14 cellular contexts compared by ENCODE assay signal in genomic region chr11:110367571-110367970, GRCh38.
A peak's percentile ranks its signal among the peaks of the same experiment; 100 is the strongest.
DNase-seq lines count a peak whose midpoint lies in the region; ATAC-seq, FAIRE-seq and TF ChIP-seq lines count a peak whose summit lies in the region.
"Had no signal": no experiment of that assay in that cellular context is flagged by ENCODE, and none has a peak within 500 bp of the region (broad histone marks: within the 10 kb centered on the region; RNA-seq: fewer than 3 reads in every experiment).

No MANE protein-coding gene starts in this region.

- no peak overlapping the region for H3K4me3 Mint-ChIP-seq in T-helper 2 cell treated with Interferon-gamma antibody and Interleukin-4, amounts not matched to agents 5 μg/mL and 100 μg/mL, for 36 hours
- H3K4me3 Mint-ChIP-seq: activated naive CD8-positive, alpha-beta T cell treated with anti-CD3 and anti-CD28 coated beads, Interleukin-2, amount 10 ng/mL, durations not matched to agents 7 days and 5 days had no signal

- H3K9me3 ChIP-seq in AG04450 (ENCODE audit: control insufficient read depth, insufficient read depth, low read length) (no peaks in the 10 kb centered on the region), HEK293 (ENCODE audit: control insufficient read depth, insufficient read depth, low read depth, low read length) (no peaks in the 10 kb centered on the region)
- H3K9me3 ChIP-seq: thoracic aorta had no signal

- DNase-seq in AG04450 (ENCODE audit: low read depth, low spot score) (no peak), 8988T (no peak), NCI-H1048 (lab: John Stamatoyannopoulos, UW) (no peak), brain microvascular endothelial cell (no peak)
- DNase-seq in T-helper 2 cell treated with Interferon-gamma antibody and Interleukin-4, amounts not matched to agents 5 μg/mL and 100 μg/mL, for 36 hours (ENCODE audit: low spot score) = no peak
- DNase-seq: activated naive CD8-positive, alpha-beta T cell treated with anti-CD3 and anti-CD28 coated beads, Interleukin-2, amount 10 ng/mL, durations not matched to agents 7 days and 5 days; GOT3; islet precursor cell; NCI-H1436 treated with DMSO at 0.1 percent for 48 hours had no signal

- H3K27me3 ChIP-seq in AG04450 (ENCODE audit: control insufficient read depth, insufficient read depth, low read length) (no peaks in the 10 kb centered on the region), brain microvascular endothelial cell (replicated peaks) (no peaks in the 10 kb centered on the region)

- CTCF ChIA-PET in AG04450 (lab: Charles Lee) (interaction anchor here (1.0 to 2.5 kb wide), 5 partner anchors 9 to 179 kb away, joined by 3 to 31 read pairs (median 4); no protein-coding TSS in a partner anchor), HEK293 (lab: Yijun Ruan, JAX) (interaction anchor here (0.6 to 3.2 kb wide), 15 partner anchors 8 to 308 kb away, joined by 3 to 55 read pairs (median 3); no protein-coding TSS in a partner anchor)

- no peaks in the 10 kb centered on the region for H3K27me3 Mint-ChIP-seq in T-helper 2 cell treated with Interferon-gamma antibody and Interleukin-4, amounts not matched to agents 5 μg/mL and 100 μg/mL, for 36 hours (ENCODE audit: low read depth)
- H3K27me3 Mint-ChIP-seq: activated naive CD8-positive, alpha-beta T cell treated with anti-CD3 and anti-CD28 coated beads, Interleukin-2, amount 10 ng/mL, durations not matched to agents 7 days and 5 days had no signal

- H3K27ac Mint-ChIP-seq in T-helper 2 cell treated with Interferon-gamma antibody and Interleukin-4, amounts not matched to agents 5 μg/mL and 100 μg/mL, for 36 hours = no peak overlapping the region
- H3K27ac Mint-ChIP-seq: activated naive CD8-positive, alpha-beta T cell treated with anti-CD3 and anti-CD28 coated beads, Interleukin-2, amount 10 ng/mL, durations not matched to agents 7 days and 5 days had no signal

- H3K4me1 Mint-ChIP-seq in T-helper 2 cell treated with Interferon-gamma antibody and Interleukin-4, amounts not matched to agents 5 μg/mL and 100 μg/mL, for 36 hours (ENCODE audit: low read depth) = peaks cover 14% of the 10 kb centered on the region

- no peaks in the 10 kb centered on the region for H3K4me1 ChIP-seq in HEK293 (ENCODE audit: control insufficient read depth, insufficient read depth, low read length)

- 0 out of 2 replicates have a peak, but pooled peaks have one; percentile 5 for TF ChIP-seq CTCF in AG04450 (IDR thresholded peaks at IDR 0.05; ENCODE audit: low read depth, low read length)
- TF ChIP-seq CTCF in HEK293 (tag by site-specific recombination; IDR thresholded peaks at IDR 0.05) = no peak
- TF ChIP-seq CTCF in brain microvascular endothelial cell (IDR thresholded peaks at IDR 0.05; ENCODE audit: low read depth, low read length, missing control alignments) = no peak

- peak; percentile 96 for FAIRE-seq in islet of Langerhans (lab: Jason Lieb, UNC)

- POLR2A ChIA-PET in AG04450 (lab: Yijun Ruan, JAX) (no interaction called here), HEK293 (lab: Yijun Ruan, JAX) (interaction anchor here (1.2 to 1.3 kb wide), 2 partner anchors 62 to 166 kb away, joined by 3 to 6 read pairs; no protein-coding TSS in a partner anchor)

- no peaks in the 10 kb centered on the region for H3K36me3 Mint-ChIP-seq in T-helper 2 cell treated with Interferon-gamma antibody and Interleukin-4, amounts not matched to agents 5 μg/mL and 100 μg/mL, for 36 hours (ENCODE audit: low read depth)
- H3K36me3 Mint-ChIP-seq: activated naive CD8-positive, alpha-beta T cell treated with anti-CD3 and anti-CD28 coated beads, Interleukin-2, amount 10 ng/mL, durations not matched to agents 7 days and 5 days had no signal

- H3K4me3 ChIP-seq in AG04450 (ENCODE audit: low read depth, low read length) (no peak overlapping the region), HEK293 (ENCODE audit: low read depth, low read length) (no peak overlapping the region), brain microvascular endothelial cell (ENCODE audit: low read depth, low read length) (no peak overlapping the region)
- H3K4me3 ChIP-seq: thoracic aorta had no signal

- in situ Hi-C loops in brain microvascular endothelial cell (cut with HindIII; ENCODE audit: low pct_ligation_motif_present, low sequenced_read_pairs) = no loop called here

- peak; percentile 33; the same call in 1 of the 3 replicates for ATAC-seq in SK-N-SH treated with all-trans-retinoic acid at 6 μM for 48 hours

- H3K27ac ChIP-seq in AG04450 (ENCODE audit: low read depth, low read length) = no peak overlapping the region
- H3K27ac ChIP-seq in HEK293 (ENCODE audit: extremely low read depth, low read depth, low read length) = no peak overlapping the region
- no peak overlapping the region for H3K27ac ChIP-seq in brain microvascular endothelial cell
- H3K27ac ChIP-seq: epithelial cell of prostate, thoracic aorta had no signal

- H3K36me3 ChIP-seq in HEK293 (ENCODE audit: control insufficient read depth in 2 of 2, insufficient read depth in 1 of 2, low read length in 2 of 2) (no peaks in the 10 kb centered on the region), brain microvascular endothelial cell (replicated peaks) (no peaks in the 10 kb centered on the region)
- H3K36me3 ChIP-seq: thoracic aorta had no signal

- H3K9me3 Mint-ChIP-seq in T-helper 2 cell treated with Interferon-gamma antibody and Interleukin-4, amounts not matched to agents 5 μg/mL and 100 μg/mL, for 36 hours = no peaks in the 10 kb centered on the region
- H3K9me3 Mint-ChIP-seq: activated naive CD8-positive, alpha-beta T cell treated with anti-CD3 and anti-CD28 coated beads, Interleukin-2, amount 10 ng/mL, durations not matched to agents 7 days and 5 days had no signal

TF ChIP-seq in HEK293, 187 proteins besides CTCF, POLR2A, EP300 and RAD21:
- no peak for TF ChIP-seq MEIS1 (CRISPR knock-in tag; IDR thresholded peaks at IDR 0.05; ENCODE audit: borderline replicate concordance)
- TF ChIP-seq ZNF654 (tag by site-specific recombination; IDR thresholded peaks at IDR 0.05; ENCODE audit: low read depth) = peak; percentile 30
TF ChIP-seq in HEK293: peak in this region for 1.

TF ChIP-seq in SK-N-SH treated with all-trans-retinoic acid at 6 μM for 48 hours, 23 proteins besides CTCF, POLR2A, EP300 and RAD21:
- TF ChIP-seq PPARA (CRISPR knock-in tag; IDR thresholded peaks at IDR 0.05; ENCODE audit: borderline replicate concordance) = no peak
- TF ChIP-seq ZC3H10 (CRISPR knock-in tag; IDR thresholded peaks at IDR 0.05) = no peak
- no peak for TF ChIP-seq POU6F1 (CRISPR knock-in tag; IDR thresholded peaks at IDR 0.05; ENCODE audit: borderline replicate concordance, low read depth)
- no peak for TF ChIP-seq CREB5 (CRISPR knock-in tag; IDR thresholded peaks at IDR 0.05; ENCODE audit: low read depth)
